In genomic region chr11:128726464-128727139, GRCh38 we compare ENCODE assay signal across 8 cellular contexts. TPM values are rescaled to one million over a fixed set of nuclear protein-coding genes. Genes with fewer than 3 reads are reported as not detected.
DNase-seq lines count a peak whose midpoint lies in the region; ATAC-seq and TF ChIP-seq lines count a peak whose summit lies in the region.

No MANE protein-coding gene starts in this region.

- peaks cover 99% of the 10 kb centered on the region for H3K4me1 ChIP-seq in OCI-LY7 (ENCODE audit: insufficient read depth, low read length, poor library complexity, severe bottlenecking)
- H3K4me1 ChIP-seq in gastroesophageal sphincter: peaks cover 0 to 59% (median 6%) of the 10 kb centered on the region in 3 donors
- peaks cover 17% of the 10 kb centered on the region for H3K4me1 ChIP-seq in testis

- H3K4me2 ChIP-seq in OCI-LY7 (ENCODE audit: low read length): peak overlapping the region; percentile 95

- no peaks in the 10 kb centered on the region for H3K9me3 ChIP-seq in OCI-LY7 (ENCODE audit: low read length)
- no peaks in the 10 kb centered on the region for H3K9me3 ChIP-seq in gastroesophageal sphincter
- H3K9me3 ChIP-seq in testis: no peaks in the 10 kb centered on the region

- POLR2A ChIA-PET in OCI-LY7 (lab: Charles Lee): interaction anchor here (0.6 to 5.1 kb wide), 30 partner anchors 7 to 208 kb away, joined by 3 to 67 read pairs (median 4); partner anchors contain the start of gene FLI1

- TF ChIP-seq CTCF in OCI-LY7 (conservative IDR thresholded peaks at IDR 0.05; ENCODE audit: low read length) (no peak), gastroesophageal sphincter (IDR thresholded peaks at IDR 0.05) (no peak), testis (IDR thresholded peaks at IDR 0.05) (no peak)

- CTCF ChIA-PET in OCI-LY7 (lab: Charles Lee; ENCODE audit: unreplicated experiment): interaction anchor here (0.9 to 2.9 kb wide), 9 partner anchors 8 to 177 kb away, joined by 3 to 21 read pairs (median 4); no protein-coding TSS in a partner anchor

- H3K79me2 ChIP-seq in OCI-LY7 (ENCODE audit: insufficient read depth, low read depth, low read length): peaks cover 81% of the 10 kb centered on the region

- H4K20me1 ChIP-seq in OCI-LY7 (ENCODE audit: insufficient read depth, low read length): no peaks in the 10 kb centered on the region

- TF ChIP-seq POLR2A in gastroesophageal sphincter (IDR thresholded peaks at IDR 0.05): no peak
- TF ChIP-seq POLR2A in testis (IDR thresholded peaks at IDR 0.05): no peak

- peak; percentile 26 for ATAC-seq in GM18861 (IDR thresholded peaks at IDR 0.05; ENCODE audit: unreplicated experiment)
- ATAC-seq in HG02759 (IDR thresholded peaks at IDR 0.05; ENCODE audit: unreplicated experiment): peak; percentile 46
- ATAC-seq in gastroesophageal sphincter: peak; percentile 67
- no peak for ATAC-seq in SK-N-SH treated with all-trans-retinoic acid at 6 μM for 48 hours

- WGBS in gastroesophageal sphincter (ENCODE audit: low coverage in 1 of 2), 2 donors: 62 to 68% methylated on average over 5 to 7 of the region's 8 CpGs
- WGBS in testis, 2 donors: 85 to 86% methylated on average over 7 to 8 of the region's 8 CpGs

- no TSS peak for BruUV-seq in OCI-LY7 (replicated peaks; lab: Mats Ljungman, UMichigan)

- no peaks in the 10 kb centered on the region for H3K9me2 ChIP-seq in OCI-LY7 (ENCODE audit: insufficient read depth, low read length)

- H3K36me3 ChIP-seq in OCI-LY7 (ENCODE audit: insufficient read depth, low read length) (peaks cover 10% of the 10 kb centered on the region; the same call in 1 of the 2 replicates), gastroesophageal sphincter (no peaks in the 10 kb centered on the region), testis (ENCODE audit: low read depth, missing control alignments) (no peaks in the 10 kb centered on the region)

- no peak for TF ChIP-seq EP300 in gastroesophageal sphincter (IDR thresholded peaks at IDR 0.05)

- peak overlapping the region; percentile 99 for H3K27ac ChIP-seq in OCI-LY7 (ENCODE audit: low read depth, low read length, poor library complexity, severe bottlenecking)
- H3K27ac ChIP-seq in gastroesophageal sphincter: peak overlapping the region in 3 of 4 donors; percentile 48 to 73 (median 64)
- no peak overlapping the region for H3K27ac ChIP-seq in testis

- peak; percentile 79 for DNase-seq in OCI-LY7 (ENCODE audit: low spot score)
- no peak for DNase-seq in COLO829 (ENCODE audit: low spot score)
- no peak for DNase-seq in NCI-H2029 (lab: John Stamatoyannopoulos, UW)
- no peak for DNase-seq in testis

- no peaks in the 10 kb centered on the region for H3K27me3 ChIP-seq in gastroesophageal sphincter
- H3K27me3 ChIP-seq in testis: no peaks in the 10 kb centered on the region

- intact Hi-C loops in OCI-LY7 (cut with micrococcal nuclease; ENCODE audit: unreplicated experiment): loop anchor here (2.0 to 10.0 kb wide), 5 partner anchors 104 to 1456 kb away; partner anchors contain the start of gene ST14
- intact Hi-C loops in testis (cut with DNase I; ENCODE audit: low total_unique reads): no loop called here

- H2AFZ ChIP-seq in OCI-LY7 (ENCODE audit: low read length): no peak overlapping the region

- peak overlapping the region; percentile 57 for H3K4me3 ChIP-seq in OCI-LY7 (ENCODE audit: low read depth, low read length, poor library complexity, severe bottlenecking)
- no peak overlapping the region for H3K4me3 ChIP-seq in gastroesophageal sphincter
- no peak overlapping the region for H3K4me3 ChIP-seq in testis

TF ChIP-seq in SK-N-SH treated with all-trans-retinoic acid at 6 μM for 48 hours, 23 proteins besides CTCF, POLR2A, EP300 and RAD21:
- TF ChIP-seq CSDC2 (CRISPR knock-in tag; IDR thresholded peaks at IDR 0.05): no peak
- TF ChIP-seq, protein P1, sequence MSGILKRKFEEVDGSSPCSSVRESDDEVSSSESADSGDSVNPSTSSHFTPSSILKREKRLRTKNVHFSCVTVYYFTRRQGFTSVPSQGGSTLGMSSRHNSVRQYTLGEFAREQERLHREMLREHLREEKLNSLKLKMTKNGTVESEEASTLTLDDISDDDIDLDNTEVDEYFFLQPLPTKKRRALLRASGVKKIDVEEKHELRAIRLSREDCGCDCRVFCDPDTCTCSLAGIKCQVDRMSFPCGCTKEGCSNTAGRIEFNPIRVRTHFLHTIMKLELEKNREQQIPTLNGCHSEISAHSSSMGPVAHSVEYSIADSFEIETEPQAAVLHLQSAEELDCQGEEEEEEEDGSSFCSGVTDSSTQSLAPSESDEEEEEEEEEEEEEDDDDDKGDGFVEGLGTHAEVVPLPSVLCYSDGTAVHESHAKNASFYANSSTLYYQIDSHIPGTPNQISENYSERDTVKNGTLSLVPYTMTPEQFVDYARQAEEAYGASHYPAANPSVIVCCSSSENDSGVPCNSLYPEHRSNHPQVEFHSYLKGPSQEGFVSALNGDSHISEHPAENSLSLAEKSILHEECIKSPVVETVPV (CRISPR knock-in tag; IDR thresholded peaks at IDR 0.05): no peak
- no peak for TF ChIP-seq ZNF8 (CRISPR knock-in tag; IDR thresholded peaks at IDR 0.05)
- no peak for TF ChIP-seq OSR1 (CRISPR knock-in tag; IDR thresholded peaks at IDR 0.05)
- no peak for TF ChIP-seq ZNF70 (CRISPR knock-in tag; IDR thresholded peaks at IDR 0.05)
- TF ChIP-seq ESRRG (CRISPR knock-in tag; IDR thresholded peaks at IDR 0.05): no peak
- TF ChIP-seq, protein P2, sequence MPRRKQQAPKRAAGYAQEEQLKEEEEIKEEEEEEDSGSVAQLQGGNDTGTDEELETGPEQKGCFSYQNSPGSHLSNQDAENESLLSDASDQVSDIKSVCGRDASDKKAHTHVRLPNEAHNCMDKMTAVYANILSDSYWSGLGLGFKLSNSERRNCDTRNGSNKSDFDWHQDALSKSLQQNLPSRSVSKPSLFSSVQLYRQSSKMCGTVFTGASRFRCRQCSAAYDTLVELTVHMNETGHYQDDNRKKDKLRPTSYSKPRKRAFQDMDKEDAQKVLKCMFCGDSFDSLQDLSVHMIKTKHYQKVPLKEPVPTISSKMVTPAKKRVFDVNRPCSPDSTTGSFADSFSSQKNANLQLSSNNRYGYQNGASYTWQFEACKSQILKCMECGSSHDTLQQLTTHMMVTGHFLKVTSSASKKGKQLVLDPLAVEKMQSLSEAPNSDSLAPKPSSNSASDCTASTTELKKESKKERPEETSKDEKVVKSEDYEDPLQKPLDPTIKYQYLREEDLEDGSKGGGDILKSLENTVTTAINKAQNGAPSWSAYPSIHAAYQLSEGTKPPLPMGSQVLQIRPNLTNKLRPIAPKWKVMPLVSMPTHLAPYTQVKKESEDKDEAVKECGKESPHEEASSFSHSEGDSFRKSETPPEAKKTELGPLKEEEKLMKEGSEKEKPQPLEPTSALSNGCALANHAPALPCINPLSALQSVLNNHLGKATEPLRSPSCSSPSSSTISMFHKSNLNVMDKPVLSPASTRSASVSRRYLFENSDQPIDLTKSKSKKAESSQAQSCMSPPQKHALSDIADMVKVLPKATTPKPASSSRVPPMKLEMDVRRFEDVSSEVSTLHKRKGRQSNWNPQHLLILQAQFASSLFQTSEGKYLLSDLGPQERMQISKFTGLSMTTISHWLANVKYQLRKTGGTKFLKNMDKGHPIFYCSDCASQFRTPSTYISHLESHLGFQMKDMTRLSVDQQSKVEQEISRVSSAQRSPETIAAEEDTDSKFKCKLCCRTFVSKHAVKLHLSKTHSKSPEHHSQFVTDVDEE (CRISPR knock-in tag; IDR thresholded peaks at IDR 0.05): no peak
- TF ChIP-seq, protein P3, sequence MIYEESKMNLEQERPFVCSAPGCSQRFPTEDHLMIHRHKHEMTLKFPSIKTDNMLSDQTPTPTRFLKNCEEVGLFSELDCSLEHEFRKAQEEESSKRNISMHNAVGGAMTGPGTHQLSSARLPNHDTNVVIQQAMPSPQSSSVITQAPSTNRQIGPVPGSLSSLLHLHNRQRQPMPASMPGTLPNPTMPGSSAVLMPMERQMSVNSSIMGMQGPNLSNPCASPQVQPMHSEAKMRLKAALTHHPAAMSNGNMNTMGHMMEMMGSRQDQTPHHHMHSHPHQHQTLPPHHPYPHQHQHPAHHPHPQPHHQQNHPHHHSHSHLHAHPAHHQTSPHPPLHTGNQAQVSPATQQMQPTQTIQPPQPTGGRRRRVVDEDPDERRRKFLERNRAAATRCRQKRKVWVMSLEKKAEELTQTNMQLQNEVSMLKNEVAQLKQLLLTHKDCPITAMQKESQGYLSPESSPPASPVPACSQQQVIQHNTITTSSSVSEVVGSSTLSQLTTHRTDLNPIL (CRISPR knock-in tag; IDR thresholded peaks at IDR 0.05; ENCODE audit: low read depth): no peak
- TF ChIP-seq ARNTL (CRISPR knock-in tag; IDR thresholded peaks at IDR 0.05; ENCODE audit: borderline replicate concordance, low read depth): no peak
- TF ChIP-seq ZFP30 (CRISPR knock-in tag; IDR thresholded peaks at IDR 0.05): no peak

RNA-seq across cellular contexts. Expression of gene FLI1, which starts 32.7 kb away (rescaled TPM):
- total RNA-seq in OCI-LY7 (2014; rRNA removed; shearing (Covaris generic)): 79.4 and 88.8 TPM in 2 replicates
- total RNA-seq in OCI-LY7 (2022) (78.2 and 81.2 TPM in 2 replicates), gastroesophageal sphincter (10 to 100 TPM; 13.8 to 21.6 (median 17.9) TPM), testis (10 to 100 TPM; 13.3 to 16.7 TPM)
- 8.7 TPM for polyA plus RNA-seq in testis (ENCODE audit: insufficient read depth, low read depth, low replicate concordance)

Comparison
In these comparisons a context has a peak if more than half of its experiments do, and no peak if none do; other contexts are left out.
1. H3K27ac ChIP-seq: peak in OCI-LY7 (single experiment) and gastroesophageal sphincter (3 of 4); none in testis (0 of 2).